ENCODE assay signal across 8 cellular contexts in the genomic region with DNA sequence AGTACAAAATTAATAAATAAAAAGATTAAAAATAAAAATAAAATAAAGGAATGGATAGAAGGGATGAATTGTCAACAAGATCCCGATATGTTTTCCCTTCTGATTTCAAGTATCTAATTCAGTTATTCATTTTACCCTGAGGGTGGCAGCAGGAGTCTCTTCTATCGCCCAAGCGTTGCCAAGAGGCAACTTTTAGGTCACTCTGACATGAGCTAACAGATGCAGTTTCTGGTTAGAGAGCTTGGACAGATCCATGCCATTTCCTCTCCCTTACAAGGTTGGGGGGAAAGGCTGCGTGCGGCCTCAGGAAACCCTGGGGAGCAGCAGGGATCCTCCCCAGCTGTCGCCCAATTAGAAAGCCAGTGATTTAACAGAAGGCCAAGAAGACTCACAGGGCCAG. TPM values are rescaled to one million over a fixed set of nuclear protein-coding genes. Genes with fewer than 3 reads are reported as not detected.
A peak's percentile ranks its signal among the peaks of the same experiment; 100 is the strongest.
DNase-seq lines count a peak whose midpoint lies in the region; ATAC-seq and TF ChIP-seq lines count a peak whose summit lies in the region.

No MANE protein-coding gene starts in this region.

- H3K36me3 Mint-ChIP-seq in activated T-cell treated with anti-CD3 and anti-CD28 coated beads, Interleukin-2, amount 50 U/mL, for 4 hours (ENCODE audit: insufficient read depth), result no peaks in the 10 kb centered on the region

- no peaks in the 10 kb centered on the region for H3K27me3 Mint-ChIP-seq in activated T-cell treated with anti-CD3 and anti-CD28 coated beads, Interleukin-2, amount 50 U/mL, for 4 hours (ENCODE audit: low read depth)

- H3K27me3 ChIP-seq in AG04450 (ENCODE audit: control insufficient read depth, insufficient read depth, low read length), result no peaks in the 10 kb centered on the region

- no peaks in the 10 kb centered on the region for H3K9me3 ChIP-seq in AG04450 (ENCODE audit: control insufficient read depth, insufficient read depth, low read length)

- ATAC-seq in activated T-cell treated with anti-CD3 and anti-CD28 coated beads, Interleukin-2, amount 50 U/mL, for 4 hours, result peak; percentile 43 to 52
- peak; percentile 54 for ATAC-seq in omental fat pad (ENCODE audit: low FRiP score)
- no peak for ATAC-seq in HG03460 (IDR thresholded peaks at IDR 0.05; ENCODE audit: unreplicated experiment)

- TF ChIP-seq CTCF in AG04450 (IDR thresholded peaks at IDR 0.05; ENCODE audit: low read depth, low read length) (peak; percentile 30), GM12873 (IDR thresholded peaks at IDR 0.05; ENCODE audit: insufficient read depth, low read depth, low read length, missing control alignments) (peak; percentile 29), omental fat pad (IDR thresholded peaks at IDR 0.05) (no peak)

- CTCF ChIA-PET in AG04450 (lab: Charles Lee), result interaction anchor here (0.6 to 1.7 kb wide), 13 partner anchors 9 to 1190 kb away, joined by 3 to 7 read pairs (median 4); partner anchors contain the start of gene SLC35A2

- peaks cover 3% of the 10 kb centered on the region for H3K4me1 Mint-ChIP-seq in activated T-cell treated with anti-CD3 and anti-CD28 coated beads, Interleukin-2, amount 50 U/mL, for 4 hours (ENCODE audit: low read depth)

- POLR2A ChIA-PET in AG04450 (lab: Yijun Ruan, JAX), result interaction anchor here (0.7 kb wide), 1 partner anchor 65 kb away, joined by 3 read pairs; no protein-coding TSS in a partner anchor

- no peak overlapping the region for H3K27ac ChIP-seq in AG04450 (ENCODE audit: low read depth, low read length)

- H3K9me3 Mint-ChIP-seq in activated T-cell treated with anti-CD3 and anti-CD28 coated beads, Interleukin-2, amount 50 U/mL, for 4 hours, result no peaks in the 10 kb centered on the region

- no peak for DNase-seq in AG04450 (ENCODE audit: low read depth, low spot score)
- peak; percentile 61 for DNase-seq in NCI-H524 treated with DMSO at 0.1 percent for 48 hours (lab: John Stamatoyannopoulos, UW)
- peak; percentile 9 for DNase-seq in activated T-cell treated with anti-CD3 and anti-CD28 coated beads, Interleukin-2, amount 50 U/mL, for 4 hours
- DNase-seq in germinal center (ENCODE audit: low spot score), result peak; percentile 18
- no peak for DNase-seq in omental fat pad (ENCODE audit: low spot score)
- DNase-seq in NCI-H187 treated with DMSO at 0.1 percent for 48 hours (lab: John Stamatoyannopoulos, UW), result no peak

- H3K4me3 ChIP-seq in AG04450 (ENCODE audit: low read depth, low read length), result no peak overlapping the region

- H3K4me3 Mint-ChIP-seq in activated T-cell treated with anti-CD3 and anti-CD28 coated beads, Interleukin-2, amount 50 U/mL, for 4 hours, result no peak overlapping the region

RNA-seq across cellular contexts. Expression of gene WAS, which starts 35.3 kb away (rescaled TPM):
- polyA plus RNA-seq in AG04450 (2011; rRNA removed), result 0.14 TPM in 1 of 2 replicates, not detected in the other
- not detected in 2 replicates for polyA minus RNA-seq in AG04450 (2011; rRNA and poly(A)+ RNA removed)
- 10 to 100 TPM; 83.3 to 86.5 (median 86.2) TPM for total RNA-seq in activated T-cell treated with anti-CD3 and anti-CD28 coated beads, Interleukin-2, amount 50 U/mL, for 4 hours
- total RNA-seq in omental fat pad, result 10 to 100 TPM in 3 of 4 donors, 1 to 10 TPM in 1; 9.0 to 26.0 (median 21.0) TPM

RNA-seq across cellular contexts. Expression of gene SUV39H1, which starts 48.2 kb away (rescaled TPM):
- polyA plus RNA-seq in AG04450 (2011; rRNA removed), result 2.4 and 3.1 TPM in 2 replicates
- polyA minus RNA-seq in AG04450 (2011; rRNA and poly(A)+ RNA removed), result 3.2 and 4.6 TPM in 2 replicates
- 10 to 100 TPM; 21.2 to 25.5 (median 23.2) TPM for total RNA-seq in activated T-cell treated with anti-CD3 and anti-CD28 coated beads, Interleukin-2, amount 50 U/mL, for 4 hours
- 1 to 10 TPM; 4.2 to 8.1 (median 5.5) TPM for total RNA-seq in omental fat pad

RNA-seq across cellular contexts. Expression of gene WDR13, which starts 51.0 kb away (rescaled TPM):
- polyA plus RNA-seq in AG04450 (2011; rRNA removed), result 24.1 and 50.3 TPM in 2 replicates
- 25.5 and 38.0 TPM in 2 replicates for polyA minus RNA-seq in AG04450 (2011; rRNA and poly(A)+ RNA removed)
- total RNA-seq in activated T-cell treated with anti-CD3 and anti-CD28 coated beads, Interleukin-2, amount 50 U/mL, for 4 hours, result 10 to 100 TPM; 36.4 to 49.5 (median 36.9) TPM
- total RNA-seq in omental fat pad, result 100 to 1,000 TPM in 3 of 4 donors, 10 to 100 TPM in 1; 95.4 to 149 (median 126) TPM

Comparison
In these comparisons a context has a peak if more than half of its experiments do, and no peak if none do; other contexts are left out.
1. DNase-seq: peak in NCI-H524 treated with DMSO at 0.1 percent for 48 hours (single experiment), activated T-cell treated with anti-CD3 and anti-CD28 coated beads, Interleukin-2, amount 50 U/mL, for 4 hours (single experiment) and germinal center (single experiment); none in AG04450 (single experiment), omental fat pad (single experiment) and NCI-H187 treated with DMSO at 0.1 percent for 48 hours (single experiment).
2. CTCF ChIP-seq: peak in AG04450 (single experiment) and GM12873 (single experiment); none in omental fat pad (0 of 3).